ENCODE assay signal across 16 cellular contexts in the genomic region with DNA sequence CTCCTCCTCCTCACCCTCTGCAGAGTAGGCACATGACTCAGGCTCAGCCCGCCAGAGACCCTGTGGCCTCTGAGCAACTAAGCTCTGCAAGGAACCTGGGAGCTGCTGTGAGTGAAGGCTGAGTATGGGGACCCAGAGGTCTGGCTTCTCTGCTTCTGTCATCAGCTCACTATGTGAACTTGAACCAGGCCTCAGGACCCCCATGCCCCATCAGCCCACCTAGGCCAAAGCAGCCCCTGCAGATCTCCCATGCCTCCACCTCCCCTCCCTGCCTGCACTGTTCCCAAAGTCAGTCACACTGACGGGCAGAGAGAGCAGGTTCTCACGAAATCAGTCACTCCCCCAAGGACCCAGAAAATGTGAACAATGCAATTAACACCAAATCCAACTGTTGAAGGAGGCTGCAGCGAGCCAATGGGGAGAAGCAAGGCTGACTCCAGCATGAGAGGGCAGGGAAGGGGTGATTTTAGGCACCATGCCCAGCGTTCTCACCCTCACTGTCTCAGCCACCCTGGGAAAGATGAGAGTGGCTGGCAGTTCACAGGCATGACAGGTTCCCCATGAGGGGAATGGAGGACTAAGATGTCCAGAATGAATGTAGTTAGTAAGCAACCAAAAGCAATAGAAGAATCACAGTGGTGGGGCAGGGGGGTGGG.
DNase-seq lines count a peak whose midpoint lies in the region; ATAC-seq, FAIRE-seq and TF ChIP-seq lines count a peak whose summit lies in the region.
"Had no signal": no experiment of that assay in that cellular context is flagged by ENCODE, and none has a peak within 500 bp of the region (broad histone marks: within the 10 kb centered on the region; RNA-seq: fewer than 3 reads in every experiment).

No MANE protein-coding gene starts in this region.

- H3K4me3 Mint-ChIP-seq in activated T-cell treated with anti-CD3 and anti-CD28 coated beads, Interleukin-2, amount 50 U/mL, for 24 hours = no peak overlapping the region
- H3K4me3 Mint-ChIP-seq in activated T-cell treated with anti-CD3 and anti-CD28 coated beads, Interleukin-2, amount 50 U/mL, for 72 hours = no peak overlapping the region
- no peak overlapping the region for H3K4me3 Mint-ChIP-seq in astrocyte (ENCODE audit: unreplicated experiment)
- H3K4me3 Mint-ChIP-seq in type B pancreatic cell = no peak overlapping the region
- H3K4me3 Mint-ChIP-seq: activated naive CD8-positive, alpha-beta T cell treated with anti-CD3 and anti-CD28 coated beads, Interleukin-2, amount 50 U/mL, for 24 hours; nephron progenitor cell had no signal

- H3K79me2 ChIP-seq in astrocyte (ENCODE audit: insufficient read depth, low read length) = no peaks in the 10 kb centered on the region

- TF ChIP-seq CTCF in astrocyte (IDR thresholded peaks at IDR 0.05; ENCODE audit: insufficient read depth, low read depth, low read length) (no peak), lower lobe of right lung (IDR thresholded peaks at IDR 0.05) (no peak), type B pancreatic cell (conservative IDR thresholded peaks at IDR 0.05) (no peak)

- no peaks in the 10 kb centered on the region for H3K36me3 ChIP-seq in astrocyte (ENCODE audit: insufficient read depth, low read length)
- H3K36me3 ChIP-seq in lower lobe of right lung = no peaks in the 10 kb centered on the region
- H3K36me3 ChIP-seq: gastrocnemius medialis had no signal

- ATAC-seq in activated T-cell treated with anti-CD3 and anti-CD28 coated beads, Interleukin-2, amount 50 U/mL, for 72 hours (replicated peaks in 1 of 2) = no peak
- peak; percentile 3 to 5 for ATAC-seq in lower lobe of right lung
- no peak for ATAC-seq in GM21447 (IDR thresholded peaks at IDR 0.05; ENCODE audit: unreplicated experiment)
- ATAC-seq in HG03520 (IDR thresholded peaks at IDR 0.05; ENCODE audit: unreplicated experiment) = no peak
- ATAC-seq in HG03280 (IDR thresholded peaks at IDR 0.05; ENCODE audit: unreplicated experiment) = no peak
- ATAC-seq: activated naive CD8-positive, alpha-beta T cell treated with anti-CD3 and anti-CD28 coated beads, Interleukin-2, amount 50 U/mL, for 24 hours had no signal

- H3K4me3 ChIP-seq in astrocyte (ENCODE audit: insufficient read depth, low read depth, low read length) (no peak overlapping the region), lower lobe of right lung (no peak overlapping the region)
- H3K4me3 ChIP-seq: gastrocnemius medialis, smooth muscle cell had no signal

- no peak overlapping the region for H3K9ac ChIP-seq in astrocyte (ENCODE audit: low read length)

- no peaks in the 10 kb centered on the region for H3K9me3 ChIP-seq in astrocyte (ENCODE audit: insufficient read depth, low read depth, low read length)
- no peaks in the 10 kb centered on the region for H3K9me3 ChIP-seq in lower lobe of right lung
- H3K9me3 ChIP-seq: gastrocnemius medialis had no signal

- H2AFZ ChIP-seq in astrocyte (ENCODE audit: low read depth, low read length) = no peak overlapping the region

- H3K27ac ChIP-seq in astrocyte (ENCODE audit: low read depth, low read length) (no peak overlapping the region), lower lobe of right lung (peak overlapping the region; percentile 67)
- H3K27ac ChIP-seq: gastrocnemius medialis had no signal

- H3K4me2 ChIP-seq in astrocyte (ENCODE audit: low read length) = peak overlapping the region; percentile 20
- H3K4me2 ChIP-seq: smooth muscle cell had no signal

- H3K27me3 ChIP-seq in astrocyte (ENCODE audit: insufficient read depth, low read length) (no peaks in the 10 kb centered on the region), lower lobe of right lung (ENCODE audit: low read depth) (no peaks in the 10 kb centered on the region)
- H3K27me3 ChIP-seq: gastrocnemius medialis had no signal

- peak overlapping the region; percentile 13 for H3K27ac Mint-ChIP-seq in activated T-cell treated with anti-CD3 and anti-CD28 coated beads, Interleukin-2, amount 50 U/mL, for 24 hours
- H3K27ac Mint-ChIP-seq in activated T-cell treated with anti-CD3 and anti-CD28 coated beads, Interleukin-2, amount 50 U/mL, for 72 hours = no peak overlapping the region
- H3K27ac Mint-ChIP-seq in astrocyte (ENCODE audit: unreplicated experiment) (no peak overlapping the region), type B pancreatic cell (peak overlapping the region; percentile 45)
- H3K27ac Mint-ChIP-seq: activated naive CD8-positive, alpha-beta T cell treated with anti-CD3 and anti-CD28 coated beads, Interleukin-2, amount 50 U/mL, for 24 hours; nephron progenitor cell had no signal

- no peak for FAIRE-seq in astrocyte (lab: Jason Lieb, UNC)
- FAIRE-seq: GM12892, GM19239, kidney had no signal

- no peak for DNase-seq in activated T-cell treated with anti-CD3 and anti-CD28 coated beads, Interleukin-2, amount 50 U/mL, for 24 hours
- DNase-seq in activated T-cell treated with anti-CD3 and anti-CD28 coated beads, Interleukin-2, amount 50 U/mL, for 72 hours = no peak
- DNase-seq in astrocyte (ENCODE audit: low read depth) (no peak), lower lobe of right lung (no peak), type B pancreatic cell (ENCODE audit: extremely low spot score, unreplicated experiment) (peak; percentile 56)
- DNase-seq: activated naive CD8-positive, alpha-beta T cell treated with anti-CD3 and anti-CD28 coated beads, Interleukin-2, amount 50 U/mL, for 24 hours; kidney; NCI-H1092; nephron progenitor cell had no signal

- no peaks in the 10 kb centered on the region for H3K9me3 Mint-ChIP-seq in activated T-cell treated with anti-CD3 and anti-CD28 coated beads, Interleukin-2, amount 50 U/mL, for 24 hours
- no peaks in the 10 kb centered on the region for H3K9me3 Mint-ChIP-seq in activated T-cell treated with anti-CD3 and anti-CD28 coated beads, Interleukin-2, amount 50 U/mL, for 72 hours
- H3K9me3 Mint-ChIP-seq in astrocyte (ENCODE audit: unreplicated experiment) = no peaks in the 10 kb centered on the region
- no peaks in the 10 kb centered on the region for H3K9me3 Mint-ChIP-seq in type B pancreatic cell
- H3K9me3 Mint-ChIP-seq: activated naive CD8-positive, alpha-beta T cell treated with anti-CD3 and anti-CD28 coated beads, Interleukin-2, amount 50 U/mL, for 24 hours had no signal

- H3K4me1 Mint-ChIP-seq in activated T-cell treated with anti-CD3 and anti-CD28 coated beads, Interleukin-2, amount 50 U/mL, for 24 hours (ENCODE audit: low read depth) = peaks cover 19% of the 10 kb centered on the region
- H3K4me1 Mint-ChIP-seq in activated T-cell treated with anti-CD3 and anti-CD28 coated beads, Interleukin-2, amount 50 U/mL, for 72 hours (ENCODE audit: low read depth) = peaks cover 17% of the 10 kb centered on the region
- H3K4me1 Mint-ChIP-seq in astrocyte (ENCODE audit: low read depth, unreplicated experiment) = peaks cover 10% of the 10 kb centered on the region
- peaks cover 11% of the 10 kb centered on the region for H3K4me1 Mint-ChIP-seq in type B pancreatic cell (ENCODE audit: unreplicated experiment)

- H4K20me1 ChIP-seq in astrocyte (ENCODE audit: insufficient read depth, low read length) = no peaks in the 10 kb centered on the region

- H3K4me1 ChIP-seq in astrocyte (ENCODE audit: insufficient read depth, low read length) = peaks cover 18% of the 10 kb centered on the region
- peaks cover 23% of the 10 kb centered on the region for H3K4me1 ChIP-seq in lower lobe of right lung
- H3K4me1 ChIP-seq: gastrocnemius medialis had no signal

- no peaks in the 10 kb centered on the region for H3K36me3 Mint-ChIP-seq in activated T-cell treated with anti-CD3 and anti-CD28 coated beads, Interleukin-2, amount 50 U/mL, for 24 hours (ENCODE audit: low read depth)
- H3K36me3 Mint-ChIP-seq in activated T-cell treated with anti-CD3 and anti-CD28 coated beads, Interleukin-2, amount 50 U/mL, for 72 hours (ENCODE audit: insufficient read depth in 2 of 2) = no peaks in the 10 kb centered on the region
- H3K36me3 Mint-ChIP-seq in astrocyte (ENCODE audit: low read depth, unreplicated experiment) (peaks cover 4% of the 10 kb centered on the region), type B pancreatic cell (no peaks in the 10 kb centered on the region)

- H3K27me3 Mint-ChIP-seq in activated T-cell treated with anti-CD3 and anti-CD28 coated beads, Interleukin-2, amount 50 U/mL, for 24 hours = no peaks in the 10 kb centered on the region
- H3K27me3 Mint-ChIP-seq in activated T-cell treated with anti-CD3 and anti-CD28 coated beads, Interleukin-2, amount 50 U/mL, for 72 hours (ENCODE audit: low read depth) = no peaks in the 10 kb centered on the region
- peaks cover 15% of the 10 kb centered on the region for H3K27me3 Mint-ChIP-seq in astrocyte (ENCODE audit: low read depth, unreplicated experiment)
- H3K27me3 Mint-ChIP-seq in type B pancreatic cell = no peaks in the 10 kb centered on the region
- H3K27me3 Mint-ChIP-seq: activated naive CD8-positive, alpha-beta T cell treated with anti-CD3 and anti-CD28 coated beads, Interleukin-2, amount 50 U/mL, for 24 hours had no signal

- intact Hi-C loops in lower lobe of right lung (cut with DNase I) = no loop called here

Comparison
In these comparisons a context has a peak if more than half of its experiments do, and no peak if none do; other contexts are left out.
1. H3K27ac Mint-ChIP-seq: peak in activated T-cell treated with anti-CD3 and anti-CD28 coated beads, Interleukin-2, amount 50 U/mL, for 24 hours (single experiment) and type B pancreatic cell (single experiment); none in activated T-cell treated with anti-CD3 and anti-CD28 coated beads, Interleukin-2, amount 50 U/mL, for 72 hours (single experiment) and astrocyte (single experiment).
2. ATAC-seq: peak in lower lobe of right lung (2 of 2); none in activated T-cell treated with anti-CD3 and anti-CD28 coated beads, Interleukin-2, amount 50 U/mL, for 72 hours (0 of 2), GM21447 (single experiment), HG03520 (single experiment) and HG03280 (single experiment).